ENCODE assay signal across 1 cellular context in genomic region chr9:120917285-120917684, GRCh38.
TF ChIP-seq lines count a peak whose summit lies in the region.

No MANE protein-coding gene starts in this region.

TF ChIP-seq in IMR-90, 13 proteins besides CTCF, POLR2A, EP300 and RAD21 (continued from another document):
- TF ChIP-seq ELK1 (IDR thresholded peaks at IDR 0.05; ENCODE audit: borderline replicate concordance, low read depth, low read length) = no peak
- no peak for TF ChIP-seq CEBPB (IDR thresholded peaks at IDR 0.05; ENCODE audit: low read depth, low read length)
- TF ChIP-seq MAZ (IDR thresholded peaks at IDR 0.05; ENCODE audit: borderline replicate concordance, low read depth, low read length) = no peak
- TF ChIP-seq RFX5 (IDR thresholded peaks at IDR 0.05; ENCODE audit: low read depth, low read length) = no peak
- no peak for TF ChIP-seq RCOR1 (IDR thresholded peaks at IDR 0.05; ENCODE audit: insufficient replicate concordance, low read length)
- TF ChIP-seq MAFK (IDR thresholded peaks at IDR 0.05; ENCODE audit: low read depth, low read length) = no peak
TF ChIP-seq in IMR-90: peak in this region for 0.
